ENCODE assay signal across 15 cellular contexts in genomic region chr12:93944196-93944595, GRCh38.
DNase-seq lines count a peak whose midpoint lies in the region; ATAC-seq and TF ChIP-seq lines count a peak whose summit lies in the region.
"Had no signal": no experiment of that assay in that cellular context is flagged by ENCODE, and none has a peak within 500 bp of the region (broad histone marks: within the 10 kb centered on the region; RNA-seq: fewer than 3 reads in every experiment).

No MANE protein-coding gene starts in this region.

- H3K27me3 Mint-ChIP-seq in effector memory CD8-positive, alpha-beta T cell, result peaks cover 17% of the 10 kb centered on the region in 2 donors

- H3K36me3 Mint-ChIP-seq in effector memory CD8-positive, alpha-beta T cell (ENCODE audit: insufficient read depth), result no peaks in the 10 kb centered on the region

- ATAC-seq in HG02840 (IDR thresholded peaks at IDR 0.05; ENCODE audit: low FRiP score, unreplicated experiment) (no peak), HG03354 (IDR thresholded peaks at IDR 0.05; ENCODE audit: poor library complexity, severe bottlenecking, unreplicated experiment) (no peak)
- ATAC-seq in effector memory CD8-positive, alpha-beta T cell (replicated peaks), result no peak

- peaks cover 7% of the 10 kb centered on the region for H3K4me1 ChIP-seq in prostate gland (replicated peaks)

- WGBS in prostate gland, result 81% methylated on average over 8 of the region's 8 CpGs

- TF ChIP-seq CTCF in epithelial cell of proximal tubule (conservative IDR thresholded peaks at IDR 0.05; ENCODE audit: low read depth, low read length) (no peak), prostate gland (IDR thresholded peaks at IDR 0.05) (no peak)

- H3K36me3 ChIP-seq in prostate gland, result no peaks in the 10 kb centered on the region

- no peak for TF ChIP-seq POLR2A in prostate gland (IDR thresholded peaks at IDR 0.05)

- no peaks in the 10 kb centered on the region for H3K9me3 ChIP-seq in prostate gland

- DNase-seq in AG20443 (ENCODE audit: low spot score), result peak; percentile 55
- DNase-seq in LHCN-M2 (ENCODE audit: low read depth), result peak; percentile 10
- peak; percentile 9 for DNase-seq in epithelial cell of proximal tubule (ENCODE audit: low read depth)
- no peak for DNase-seq in prostate gland (ENCODE audit: low spot score)
- no peak for DNase-seq in effector memory CD8-positive, alpha-beta T cell
- no peak for DNase-seq in GM03348 (ENCODE audit: low spot score)
- DNase-seq: Calu3; CD4-positive, alpha-beta T cell; DMS79; H9; NCI-H1092 treated with DMSO at 0.1 percent for 48 hours; NCI-H187 had no signal

- no peak overlapping the region for H3K4me3 ChIP-seq in epithelial cell of proximal tubule (ENCODE audit: low read depth, low read length)
- no peak overlapping the region for H3K4me3 ChIP-seq in prostate gland
- H3K4me3 ChIP-seq: SK-N-MC had no signal

- H3K4me1 Mint-ChIP-seq in effector memory CD8-positive, alpha-beta T cell (ENCODE audit: low read depth in 2 of 2), result no peaks in the 10 kb centered on the region

- intact Hi-C loops in prostate gland (cut with DNase I), result no loop called here

- no peaks in the 10 kb centered on the region for H3K27me3 ChIP-seq in prostate gland (replicated peaks; ENCODE audit: insufficient read depth)

- H3K27ac Mint-ChIP-seq in effector memory CD8-positive, alpha-beta T cell, result no peak overlapping the region
- H3K27ac Mint-ChIP-seq: CD4-positive, alpha-beta T cell; H9 had no signal

- no peaks in the 10 kb centered on the region for H3K9me3 Mint-ChIP-seq in effector memory CD8-positive, alpha-beta T cell
- H3K9me3 Mint-ChIP-seq: CD4-positive, alpha-beta T cell had no signal

- H3K4me3 Mint-ChIP-seq in effector memory CD8-positive, alpha-beta T cell, result no peak overlapping the region
- H3K4me3 Mint-ChIP-seq: CD4-positive, alpha-beta T cell; H9 had no signal

- peak overlapping the region; percentile 43 to 80 for H3K27ac ChIP-seq in prostate gland
- H3K27ac ChIP-seq: SK-N-MC had no signal

Comparison
In these comparisons a context has a peak if more than half of its experiments do, and no peak if none do; other contexts are left out.
1. DNase-seq: peak in AG20443 (single experiment), LHCN-M2 (single experiment) and epithelial cell of proximal tubule (single experiment); none in prostate gland (single experiment), effector memory CD8-positive, alpha-beta T cell (0 of 3) and GM03348 (single experiment).